In the genomic region with DNA sequence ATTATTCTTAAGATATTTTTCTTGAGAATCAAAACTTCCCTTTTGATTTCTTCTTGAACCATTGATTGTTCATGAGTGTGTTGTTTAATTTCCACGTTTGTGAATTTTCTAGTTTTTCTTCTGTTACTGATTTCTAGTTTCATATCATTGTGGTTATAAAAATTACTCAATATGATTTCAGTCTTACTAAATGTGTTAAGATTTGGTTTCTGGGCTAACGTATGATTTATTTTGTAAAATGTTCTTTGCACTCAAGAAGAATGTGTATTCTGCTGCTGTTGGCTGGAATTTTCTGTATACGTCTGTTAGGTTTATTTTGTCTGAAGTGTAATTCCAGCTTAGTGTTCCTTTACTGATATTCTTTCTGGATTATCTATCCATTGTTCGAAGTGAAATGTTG, we compare ENCODE assay signal across 21 cellular contexts. TPM values are rescaled to one million over a fixed set of nuclear protein-coding genes. Genes with fewer than 3 reads are reported as not detected.
A peak's percentile ranks its signal among the peaks of the same experiment; 100 is the strongest.
DNase-seq lines count a peak whose midpoint lies in the region; ATAC-seq and TF ChIP-seq lines count a peak whose summit lies in the region.
"Had no signal": no experiment of that assay in that cellular context is flagged by ENCODE, and none has a peak within 500 bp of the region (broad histone marks: within the 10 kb centered on the region; RNA-seq: fewer than 3 reads in every experiment).

No MANE protein-coding gene starts in this region.

- no peak for DNase-seq in activated CD8-positive, alpha-beta memory T cell treated with anti-CD3 and anti-CD28 coated beads, Interleukin-2, amount 10 ng/mL, durations not matched to agents 7 days and 5 days
- no peak for DNase-seq in activated CD8-positive, alpha-beta memory T cell treated with anti-CD3 and anti-CD28 coated beads, Interleukin-2, amount 50 U/mL, for 4 hours
- no peak for DNase-seq in natural killer cell treated with Interleukin-12 subunit alpha and Interleukin-12 subunit beta and Interleukin-15 and Interleukin-18, amount 100 ng/mL, for 72 hours (ENCODE audit: low spot score)
- DNase-seq in natural killer cell, result no peak
- no peak for DNase-seq in left colon
- no peak for DNase-seq in NAMALWA (ENCODE audit: low spot score)
- DNase-seq: 8988T; ACHN; AML-193; BE2C; CD4-positive, alpha-beta T cell; CD8-positive, alpha-beta memory T cell; DMS 273 treated with DMSO at 0.1 percent for 48 hours; DMS79; EL; GDM1; GOT3; HFFc6 had no signal

- peaks cover 41% of the 10 kb centered on the region for H3K9me3 Mint-ChIP-seq in activated CD8-positive, alpha-beta memory T cell treated with anti-CD3 and anti-CD28 coated beads, Interleukin-2, amount 10 ng/mL, durations not matched to agents 7 days and 5 days (ENCODE audit: low read depth)
- H3K9me3 Mint-ChIP-seq in natural killer cell treated with Interleukin-12 subunit alpha and Interleukin-12 subunit beta and Interleukin-15 and Interleukin-18, amount 100 ng/mL, for 72 hours, result peaks cover 17% of the 10 kb centered on the region
- peaks cover 17% of the 10 kb centered on the region in 2 donors for H3K9me3 Mint-ChIP-seq in natural killer cell
- H3K9me3 Mint-ChIP-seq in activated T-helper 17 cell treated with anti-CD3 and anti-CD28 coated beads, Interleukin-2, amount 50 U/mL, for 72 hours, result peaks cover 28% of the 10 kb centered on the region

- intact Hi-C loops in natural killer cell (cut with micrococcal nuclease) (no loop called here), left colon (cut with DNase I, micrococcal nuclease) (no loop called here)

- H3K27ac Mint-ChIP-seq in activated CD8-positive, alpha-beta memory T cell treated with anti-CD3 and anti-CD28 coated beads, Interleukin-2, amount 10 ng/mL, durations not matched to agents 7 days and 5 days, result peak overlapping the region; percentile 62
- H3K27ac Mint-ChIP-seq in natural killer cell treated with Interleukin-12 subunit alpha and Interleukin-12 subunit beta and Interleukin-15 and Interleukin-18, amount 100 ng/mL, for 72 hours, result peak overlapping the region; percentile 54 to 65
- H3K27ac Mint-ChIP-seq in natural killer cell, result no peak overlapping the region
- peak overlapping the region; percentile 77 for H3K27ac Mint-ChIP-seq in activated T-helper 17 cell treated with anti-CD3 and anti-CD28 coated beads, Interleukin-2, amount 50 U/mL, for 72 hours
- H3K27ac Mint-ChIP-seq: CD14-positive monocyte; CD4-positive, alpha-beta T cell; CD8-positive, alpha-beta memory T cell; HFFc6 had no signal

- H3K4me1 Mint-ChIP-seq in activated CD8-positive, alpha-beta memory T cell treated with anti-CD3 and anti-CD28 coated beads, Interleukin-2, amount 10 ng/mL, durations not matched to agents 7 days and 5 days, result peaks cover 15% of the 10 kb centered on the region
- peaks cover 11 to 16% of the 10 kb centered on the region in 2 donors for H3K4me1 Mint-ChIP-seq in natural killer cell treated with Interleukin-12 subunit alpha and Interleukin-12 subunit beta and Interleukin-15 and Interleukin-18, amount 100 ng/mL, for 72 hours (ENCODE audit: low read depth in 2 of 2)
- H3K4me1 Mint-ChIP-seq in natural killer cell, result no peaks in the 10 kb centered on the region
- H3K4me1 Mint-ChIP-seq in activated T-helper 17 cell treated with anti-CD3 and anti-CD28 coated beads, Interleukin-2, amount 50 U/mL, for 72 hours, result peaks cover 14% of the 10 kb centered on the region
- H3K4me1 Mint-ChIP-seq: CD8-positive, alpha-beta memory T cell had no signal

- H3K27me3 Mint-ChIP-seq in activated CD8-positive, alpha-beta memory T cell treated with anti-CD3 and anti-CD28 coated beads, Interleukin-2, amount 10 ng/mL, durations not matched to agents 7 days and 5 days, result no peaks in the 10 kb centered on the region
- H3K27me3 Mint-ChIP-seq in natural killer cell treated with Interleukin-12 subunit alpha and Interleukin-12 subunit beta and Interleukin-15 and Interleukin-18, amount 100 ng/mL, for 72 hours, result no peaks in the 10 kb centered on the region
- H3K27me3 Mint-ChIP-seq in natural killer cell (ENCODE audit: low read depth in 2 of 2), result no peaks in the 10 kb centered on the region
- no peaks in the 10 kb centered on the region for H3K27me3 Mint-ChIP-seq in activated T-helper 17 cell treated with anti-CD3 and anti-CD28 coated beads, Interleukin-2, amount 50 U/mL, for 72 hours
- H3K27me3 Mint-ChIP-seq: CD4-positive, alpha-beta T cell had no signal

- ATAC-seq in activated CD8-positive, alpha-beta memory T cell treated with anti-CD3 and anti-CD28 coated beads, Interleukin-2, amount 10 ng/mL, durations not matched to agents 7 days and 5 days, result no peak
- peak in 1 of 2 donors; percentile 59 for ATAC-seq in natural killer cell treated with Interleukin-12 subunit alpha and Interleukin-12 subunit beta and Interleukin-15 and Interleukin-18, amount 100 ng/mL, for 72 hours
- no peak for ATAC-seq in natural killer cell
- peak; percentile 76 for ATAC-seq in activated T-helper 17 cell treated with anti-CD3 and anti-CD28 coated beads, Interleukin-2, amount 50 U/mL, for 72 hours (replicated peaks)
- no peak for ATAC-seq in left colon
- ATAC-seq: A549 had no signal

- H3K36me3 Mint-ChIP-seq in activated CD8-positive, alpha-beta memory T cell treated with anti-CD3 and anti-CD28 coated beads, Interleukin-2, amount 10 ng/mL, durations not matched to agents 7 days and 5 days, result peaks cover 56% of the 10 kb centered on the region
- H3K36me3 Mint-ChIP-seq in natural killer cell treated with Interleukin-12 subunit alpha and Interleukin-12 subunit beta and Interleukin-15 and Interleukin-18, amount 100 ng/mL, for 72 hours, result peaks cover 55% of the 10 kb centered on the region
- peaks cover 33% of the 10 kb centered on the region for H3K36me3 Mint-ChIP-seq in natural killer cell
- peaks cover 5% of the 10 kb centered on the region for H3K36me3 Mint-ChIP-seq in activated T-helper 17 cell treated with anti-CD3 and anti-CD28 coated beads, Interleukin-2, amount 50 U/mL, for 72 hours (ENCODE audit: low read depth)

- peak overlapping the region; percentile 16 for H3K4me3 Mint-ChIP-seq in activated CD8-positive, alpha-beta memory T cell treated with anti-CD3 and anti-CD28 coated beads, Interleukin-2, amount 10 ng/mL, durations not matched to agents 7 days and 5 days
- H3K4me3 Mint-ChIP-seq in natural killer cell treated with Interleukin-12 subunit alpha and Interleukin-12 subunit beta and Interleukin-15 and Interleukin-18, amount 100 ng/mL, for 72 hours, result peak overlapping the region; percentile 68
- no peak overlapping the region for H3K4me3 Mint-ChIP-seq in natural killer cell
- peak overlapping the region; percentile 61 for H3K4me3 Mint-ChIP-seq in activated T-helper 17 cell treated with anti-CD3 and anti-CD28 coated beads, Interleukin-2, amount 50 U/mL, for 72 hours
- H3K4me3 Mint-ChIP-seq: CD14-positive monocyte; CD4-positive, alpha-beta T cell; CD8-positive, alpha-beta memory T cell; HFFc6 had no signal

- TF ChIP-seq CTCF in natural killer cell (IDR thresholded peaks at IDR 0.05), result no peak

- CTCF ChIA-PET in activated CD8-positive, alpha-beta memory T cell treated with anti-CD3 and anti-CD28 coated beads, Interleukin-2, amount 10 ng/mL, durations not matched to agents 7 days and 5 days (lab: Charles Lee), result no interaction called here

RNA-seq across cellular contexts. Expression of gene TRMT5, which starts 24.7 kb away (rescaled TPM):
- total RNA-seq in activated CD8-positive, alpha-beta memory T cell treated with anti-CD3 and anti-CD28 coated beads, Interleukin-2, amount 10 ng/mL, durations not matched to agents 7 days and 5 days, result 10 to 100 TPM in 1 of 2 experiments, 1 to 10 TPM in 1; 9.2 to 11.8 TPM
- 10 to 100 TPM in 1 of 2 donors, 1 to 10 TPM in 1; 6.1 to 15.0 TPM for total RNA-seq in natural killer cell treated with Interleukin-12 subunit alpha and Interleukin-12 subunit beta and Interleukin-15 and Interleukin-18, amount 100 ng/mL, for 72 hours
- 1 to 10 TPM; 1.7 to 2.6 (median 1.9) TPM for total RNA-seq in natural killer cell
- total RNA-seq in activated T-helper 17 cell treated with anti-CD3 and anti-CD28 coated beads, Interleukin-2, amount 50 U/mL, for 72 hours, result 10 to 100 TPM; 16.4 to 16.5 TPM
- 1 to 10 TPM; 8.3 to 9.5 TPM for total RNA-seq in left colon

RNA-seq across cellular contexts. Expression of gene SLC38A6, which starts 24.8 kb away (rescaled TPM):
- 1 to 10 TPM; 4.9 to 8.1 TPM for total RNA-seq in activated CD8-positive, alpha-beta memory T cell treated with anti-CD3 and anti-CD28 coated beads, Interleukin-2, amount 10 ng/mL, durations not matched to agents 7 days and 5 days
- total RNA-seq in natural killer cell treated with Interleukin-12 subunit alpha and Interleukin-12 subunit beta and Interleukin-15 and Interleukin-18, amount 100 ng/mL, for 72 hours, result 1 to 10 TPM; 5.1 to 9.1 TPM
- total RNA-seq in natural killer cell, result 10 to 100 TPM in 1 of 3 donors, 1 to 10 TPM in 2; 7.1 to 11.0 (median 8.8) TPM
- total RNA-seq in activated T-helper 17 cell treated with anti-CD3 and anti-CD28 coated beads, Interleukin-2, amount 50 U/mL, for 72 hours, result 10 to 100 TPM in 1 of 2 donors, 1 to 10 TPM in 1; 8.7 to 11.8 TPM
- 1 to 10 TPM; 6.2 to 9.4 TPM for total RNA-seq in left colon

Comparison
In these comparisons a context has a peak if more than half of its experiments do, and no peak if none do; other contexts are left out.
1. H3K27ac Mint-ChIP-seq: peak in activated CD8-positive, alpha-beta memory T cell treated with anti-CD3 and anti-CD28 coated beads, Interleukin-2, amount 10 ng/mL, durations not matched to agents 7 days and 5 days (single experiment), natural killer cell treated with Interleukin-12 subunit alpha and Interleukin-12 subunit beta and Interleukin-15 and Interleukin-18, amount 100 ng/mL, for 72 hours (2 of 2) and activated T-helper 17 cell treated with anti-CD3 and anti-CD28 coated beads, Interleukin-2, amount 50 U/mL, for 72 hours (single experiment); none in natural killer cell (0 of 2).